Comparison of ENCODE assay signal across 16 cellular contexts in genomic region chr11:34266987-34267386, GRCh38.
DNase-seq lines count a peak whose midpoint lies in the region; ATAC-seq and TF ChIP-seq lines count a peak whose summit lies in the region.
"Had no signal": no experiment of that assay in that cellular context is flagged by ENCODE, and none has a peak within 500 bp of the region (broad histone marks: within the 10 kb centered on the region; RNA-seq: fewer than 3 reads in every experiment).

No MANE protein-coding gene starts in this region.

- WGBS in SK-N-SH (ENCODE audit: low lambda C conversion rate): 53% methylated on average over 9 of the region's 10 CpGs

- peaks cover 12% of the 10 kb centered on the region for H3F3A ChIP-seq in SK-N-SH (replicated peaks; ENCODE audit: insufficient read depth)

- H3K4me3 Mint-ChIP-seq in activated CD4-positive, alpha-beta T cell treated with anti-CD3 and anti-CD28 coated beads, Interleukin-2, amount 10 ng/mL, durations not matched to agents 24 days and 14 days: no peak overlapping the region
- no peak overlapping the region for H3K4me3 Mint-ChIP-seq in natural killer cell treated with Interleukin-12 subunit alpha and Interleukin-12 subunit beta and Interleukin-15 and Interleukin-18, amount 100 ng/mL, for 72 hours

- peaks cover 0 to 18% (median 0%) of the 10 kb centered on the region in 11 experiments; a peak in 2 of 22 replicates for H3K27me3 ChIP-seq in BLaER1 treated with 17β-estradiol and CSF1 and Interleukin-3, amounts not matched to agents 10 nM and 100 nM
- H3K27me3 ChIP-seq in SK-N-SH (ENCODE audit: insufficient read depth) (no peaks in the 10 kb centered on the region), right atrium auricular region (no peaks in the 10 kb centered on the region)
- H3K27me3 ChIP-seq: BE2C had no signal

- H3K36me3 Mint-ChIP-seq in activated CD4-positive, alpha-beta T cell treated with anti-CD3 and anti-CD28 coated beads, Interleukin-2, amount 10 ng/mL, durations not matched to agents 24 days and 14 days (ENCODE audit: low read depth): no peaks in the 10 kb centered on the region
- no peaks in the 10 kb centered on the region for H3K36me3 Mint-ChIP-seq in natural killer cell treated with Interleukin-12 subunit alpha and Interleukin-12 subunit beta and Interleukin-15 and Interleukin-18, amount 100 ng/mL, for 72 hours

- no peak overlapping the region for H2AFZ ChIP-seq in SK-N-SH (ENCODE audit: low read depth)

- H3K9me3 Mint-ChIP-seq in activated CD4-positive, alpha-beta T cell treated with anti-CD3 and anti-CD28 coated beads, Interleukin-2, amount 10 ng/mL, durations not matched to agents 24 days and 14 days: no peaks in the 10 kb centered on the region
- H3K9me3 Mint-ChIP-seq in natural killer cell treated with Interleukin-12 subunit alpha and Interleukin-12 subunit beta and Interleukin-15 and Interleukin-18, amount 100 ng/mL, for 72 hours: no peaks in the 10 kb centered on the region

- H3K27me3 Mint-ChIP-seq in activated CD4-positive, alpha-beta T cell treated with anti-CD3 and anti-CD28 coated beads, Interleukin-2, amount 10 ng/mL, durations not matched to agents 24 days and 14 days: peaks cover 8% of the 10 kb centered on the region
- no peaks in the 10 kb centered on the region for H3K27me3 Mint-ChIP-seq in natural killer cell treated with Interleukin-12 subunit alpha and Interleukin-12 subunit beta and Interleukin-15 and Interleukin-18, amount 100 ng/mL, for 72 hours

- POLR2A ChIA-PET in SK-N-SH (lab: Yijun Ruan, JAX): no interaction called here

- TF ChIP-seq RAD21 in SK-N-SH (IDR thresholded peaks at IDR 0.05; ENCODE audit: low read length): no peak

- intact Hi-C loops in sciatic nerve (cut with DNase I): no loop called here
- intact Hi-C loops in activated CD4-positive, alpha-beta T cell treated with anti-CD3 and anti-CD28 coated beads, Interleukin-2, amount 10 ng/mL, durations not matched to agents 24 days and 14 days (cut with micrococcal nuclease): no loop called here

- peaks cover 0 to 26% (median 0%) of the 10 kb centered on the region in 11 experiments; a peak in 5 of 22 replicates for H4K20me1 ChIP-seq in BLaER1 treated with 17β-estradiol and CSF1 and Interleukin-3, amounts not matched to agents 10 nM and 100 nM
- 0 out of 2 replicates have a peak, but pooled peaks cover 13% of the 10 kb centered on the region for H4K20me1 ChIP-seq in SK-N-SH (ENCODE audit: insufficient read depth)

- DNase-seq in SK-N-SH (no peak), right atrium auricular region (ENCODE audit: low spot score) (no peak), sciatic nerve (ENCODE audit: low spot score) (peak; percentile 70)
- DNase-seq in activated CD4-positive, alpha-beta T cell treated with anti-CD3 and anti-CD28 coated beads, Interleukin-2, amount 10 ng/mL, durations not matched to agents 24 days and 14 days: no peak
- no peak for DNase-seq in natural killer cell treated with Interleukin-12 subunit alpha and Interleukin-12 subunit beta and Interleukin-15 and Interleukin-18, amount 100 ng/mL, for 72 hours (ENCODE audit: low spot score)
- DNase-seq: activated T-cell treated with anti-CD3 and anti-CD28 coated beads for 4 hours; BE2C; RPMI8226; stimulated activated CD4-positive, alpha-beta T cell treated with anti-CD3 and anti-CD28 coated beads, Interleukin-4, amount 100 ng/mL, for 24 hours had no signal

- peak overlapping the region; percentile 44 to 92 (median 86) for H3K4me2 ChIP-seq in BLaER1 treated with 17β-estradiol and CSF1 and Interleukin-3, amounts not matched to agents 10 nM and 100 nM
- H3K4me2 ChIP-seq in SK-N-SH: peak overlapping the region; percentile 41; the same call in 1 of the 2 replicates
- H3K4me2 ChIP-seq: KMS-11 had no signal

- H3K9me2 ChIP-seq in SK-N-SH: no peaks in the 10 kb centered on the region

- no peaks in the 10 kb centered on the region for H3K79me2 ChIP-seq in SK-N-SH (ENCODE audit: insufficient read depth)

- no peaks in the 10 kb centered on the region for H3K36me3 ChIP-seq in BLaER1 treated with 17β-estradiol and CSF1 and Interleukin-3, amounts not matched to agents 10 nM and 100 nM
- H3K36me3 ChIP-seq in SK-N-SH (replicated peaks in 1 of 2; ENCODE audit: control insufficient read depth in 1 of 2, insufficient read depth in 2 of 2, low read length in 1 of 2) (no peaks in the 10 kb centered on the region), right atrium auricular region (no peaks in the 10 kb centered on the region)
- H3K36me3 ChIP-seq: BE2C, HAP-1 had no signal

- TF ChIP-seq CTCF in SK-N-SH (IDR thresholded peaks at IDR 0.05): no peak
- no peak for TF ChIP-seq CTCF in right atrium auricular region (IDR thresholded peaks at IDR 0.05)

- TF ChIP-seq EP300 in SK-N-SH (IDR thresholded peaks at IDR 0.05; ENCODE audit: borderline replicate concordance in 1 of 2, low read depth in 1 of 2, low read length in 1 of 2): no peak

- peaks cover 35 to 72% (median 50%) of the 10 kb centered on the region in 10 experiments for H3K4me1 ChIP-seq in BLaER1 treated with 17β-estradiol and CSF1 and Interleukin-3, amounts not matched to agents 10 nM and 100 nM
- H3K4me1 ChIP-seq in SK-N-SH (ENCODE audit: control insufficient read depth in 1 of 2, insufficient read depth in 2 of 2, low read depth in 1 of 2, low read length in 1 of 2) (peaks cover 46 to 50% of the 10 kb centered on the region in 2 experiments), right atrium auricular region (peaks cover 0 to 44% of the 10 kb centered on the region in 2 donors)
- H3K4me1 ChIP-seq: BE2C, HAP-1 had no signal

- H3K27ac Mint-ChIP-seq in activated CD4-positive, alpha-beta T cell treated with anti-CD3 and anti-CD28 coated beads, Interleukin-2, amount 10 ng/mL, durations not matched to agents 24 days and 14 days: no peak overlapping the region
- H3K27ac Mint-ChIP-seq in natural killer cell treated with Interleukin-12 subunit alpha and Interleukin-12 subunit beta and Interleukin-15 and Interleukin-18, amount 100 ng/mL, for 72 hours: no peak overlapping the region

- CTCF ChIA-PET in SK-N-SH (lab: Yijun Ruan, JAX): interaction anchor here (1.2 to 1.5 kb wide), 2 partner anchors 15 to 17 kb away, joined by 3 to 5 read pairs; no protein-coding TSS in a partner anchor

- peaks cover 10% of the 10 kb centered on the region for H3K4me1 Mint-ChIP-seq in activated CD4-positive, alpha-beta T cell treated with anti-CD3 and anti-CD28 coated beads, Interleukin-2, amount 10 ng/mL, durations not matched to agents 24 days and 14 days
- peaks cover 0 to 15% of the 10 kb centered on the region in 2 donors for H3K4me1 Mint-ChIP-seq in natural killer cell treated with Interleukin-12 subunit alpha and Interleukin-12 subunit beta and Interleukin-15 and Interleukin-18, amount 100 ng/mL, for 72 hours (ENCODE audit: low read depth in 2 of 2)

- peak; percentile 31 for ATAC-seq in sciatic nerve
- ATAC-seq in natural killer cell treated with Interleukin-12 subunit alpha and Interleukin-12 subunit beta and Interleukin-15 and Interleukin-18, amount 100 ng/mL, for 72 hours: no peak
- no peak for ATAC-seq in GM21390 (IDR thresholded peaks at IDR 0.05; ENCODE audit: unreplicated experiment)
- ATAC-seq in HG03280 (IDR thresholded peaks at IDR 0.05; ENCODE audit: unreplicated experiment): no peak

- H3K27ac ChIP-seq in BLaER1 treated with 17β-estradiol and CSF1 and Interleukin-3, amounts not matched to agents 10 nM and 100 nM: peak overlapping the region in 4 of 11 experiments; percentile 24 to 38 (median 31); a peak in 4 of 22 replicates
- H3K27ac ChIP-seq in SK-N-SH (ENCODE audit: low read depth in 2 of 2, low read length in 1 of 2) (peak overlapping the region; percentile 24 to 64; a peak in 3 of 4 replicates), right atrium auricular region (peak overlapping the region; percentile 28 to 67)
- H3K27ac ChIP-seq: epithelial cell of prostate, KMS-11, VCaP had no signal

- no peak overlapping the region for H3K9ac ChIP-seq in BLaER1 treated with 17β-estradiol and CSF1 and Interleukin-3, amounts not matched to agents 10 nM and 100 nM
- no peak overlapping the region for H3K9ac ChIP-seq in SK-N-SH
- H3K9ac ChIP-seq: KMS-11 had no signal

- no peak overlapping the region for H3K4me3 ChIP-seq in BLaER1 treated with 17β-estradiol and CSF1 and Interleukin-3, amounts not matched to agents 10 nM and 100 nM
- H3K4me3 ChIP-seq in SK-N-SH (ENCODE audit: low read depth in 2 of 2, low read length in 1 of 2): no peak overlapping the region
- H3K4me3 ChIP-seq in right atrium auricular region: no peak overlapping the region
- H3K4me3 ChIP-seq: HAP-1 had no signal

- H3K9me3 ChIP-seq in BLaER1 treated with 17β-estradiol and CSF1 and Interleukin-3, amounts not matched to agents 10 nM and 100 nM (replicated peaks in 1 of 11): no peaks in the 10 kb centered on the region
- H3K9me3 ChIP-seq in SK-N-SH (no peaks in the 10 kb centered on the region), right atrium auricular region (no peaks in the 10 kb centered on the region)
- H3K9me3 ChIP-seq: BE2C, HAP-1 had no signal

TF ChIP-seq in SK-N-SH, 30 proteins besides CTCF, POLR2A, EP300 and RAD21:
- TF ChIP-seq MAX (IDR thresholded peaks at IDR 0.05; ENCODE audit: low read depth) (no peak), TCF12 (IDR thresholded peaks at IDR 0.05) (no peak), PBX3 (IDR thresholded peaks at IDR 0.05) (no peak), TAF1 (IDR thresholded peaks at IDR 0.05; ENCODE audit: borderline replicate concordance, low read depth, low read length) (no peak), SIN3A (IDR thresholded peaks at IDR 0.05; ENCODE audit: borderline replicate concordance, low read depth, low read length) (no peak)
